Comparison of ENCODE assay signal across 8 cellular contexts in the genomic region with DNA sequence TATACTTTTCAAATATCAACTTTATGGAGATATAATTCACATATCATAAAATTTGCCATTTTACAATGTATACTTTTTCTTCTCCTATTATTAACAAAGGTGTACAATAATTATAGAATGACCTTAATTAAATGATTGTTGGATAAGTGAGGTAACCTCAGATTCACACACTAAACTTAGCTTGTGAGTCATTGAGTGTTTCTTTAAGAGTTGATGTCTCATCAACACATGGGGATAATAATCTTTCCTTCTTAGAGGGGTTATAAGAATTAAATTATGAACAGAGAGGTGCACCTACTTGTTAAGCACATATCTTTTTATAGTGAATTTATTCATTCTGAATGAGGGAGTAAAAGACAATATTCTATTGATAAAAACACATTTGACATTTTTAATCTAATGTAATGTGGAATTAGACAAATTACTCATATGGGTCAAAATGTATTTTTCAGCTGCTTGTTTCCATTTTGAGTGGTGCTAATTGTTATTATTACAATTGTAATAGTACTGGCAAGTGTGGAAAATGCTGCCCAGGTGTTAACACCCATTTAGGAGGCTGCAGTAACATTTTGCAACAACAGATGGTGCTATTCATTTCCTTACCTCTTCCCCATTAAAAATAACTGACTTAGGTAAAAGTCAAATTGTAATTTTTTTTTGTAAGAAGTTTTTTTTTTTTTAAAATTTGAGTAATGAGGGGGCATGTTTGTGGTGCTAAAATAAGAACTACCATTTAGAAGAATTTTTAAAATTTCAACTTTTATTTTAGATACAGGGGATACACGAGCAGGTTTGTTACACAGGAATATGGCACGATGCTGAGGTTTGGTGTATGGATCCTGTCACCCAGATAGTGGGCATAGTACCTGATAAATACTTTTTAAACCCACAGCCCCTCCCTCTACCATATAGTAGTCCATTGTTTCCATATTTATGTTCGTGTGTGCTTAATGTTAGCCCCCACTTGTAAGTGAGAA. TPM values are rescaled to one million over a fixed set of nuclear protein-coding genes. Genes with fewer than 3 reads are reported as not detected.
DNase-seq lines count a peak whose midpoint lies in the region; ATAC-seq, FAIRE-seq and TF ChIP-seq lines count a peak whose summit lies in the region.
"Had no signal": no experiment of that assay in that cellular context is flagged by ENCODE, and none has a peak within 500 bp of the region (broad histone marks: within the 10 kb centered on the region; RNA-seq: fewer than 3 reads in every experiment).

No MANE protein-coding gene starts in this region.

- H3K27ac ChIP-seq in HEK293 (ENCODE audit: extremely low read depth, low read depth, low read length) (no peak overlapping the region), PC-9 (no peak overlapping the region)
- H3K27ac ChIP-seq: skin epidermis had no signal

- no peaks in the 10 kb centered on the region for H3K4me1 ChIP-seq in HEK293 (ENCODE audit: control insufficient read depth, insufficient read depth, low read length)
- H3K4me1 ChIP-seq in PC-9 (replicated peaks; ENCODE audit: insufficient read depth), result no peaks in the 10 kb centered on the region

- CTCF ChIA-PET in GM10248 (lab: Yijun Ruan, JAX), result interaction anchor here (0.6 to 4.4 kb wide), 6 partner anchors 10 to 113 kb away, joined by 3 to 19 read pairs (median 3); no protein-coding TSS in a partner anchor
- CTCF ChIA-PET in HEK293 (lab: Yijun Ruan, JAX), result interaction anchor here (0.6 to 3.0 kb wide), 15 partner anchors 10 to 1369 kb away, joined by 3 to 12 read pairs (median 4); no protein-coding TSS in a partner anchor
- CTCF ChIA-PET in PC-9 (lab: Charles Lee), result no interaction called here

- FAIRE-seq in frontal cortex (lab: Jason Lieb, UNC), result peak; percentile 42

- BruUV-seq in PC-9 (replicated peaks; lab: Mats Ljungman, UMichigan), result no TSS peak

- no peaks in the 10 kb centered on the region for H3K27me3 ChIP-seq in PC-9 (ENCODE audit: insufficient read depth, low read depth)

- no peak for ATAC-seq in stimulated activated naive CD8-positive, alpha-beta T cell treated with anti-CD3 and anti-CD28 coated beads, Interleukin-15, amount 100 ng/mL, for 72 hours

- no peaks in the 10 kb centered on the region for H3K36me3 ChIP-seq in HEK293 (ENCODE audit: control insufficient read depth in 2 of 2, insufficient read depth in 1 of 2, low read length in 2 of 2)
- H3K36me3 ChIP-seq in PC-9 (ENCODE audit: low read depth), result no peaks in the 10 kb centered on the region

- intact Hi-C loops in PC-9 (cut with micrococcal nuclease; ENCODE audit: unreplicated experiment), result loop anchor here (1.0 to 2.0 kb wide), 3 partner anchors 88 to 424 kb away; no protein-coding TSS in a partner anchor

- no peaks in the 10 kb centered on the region for H4K20me1 ChIP-seq in PC-9 (ENCODE audit: insufficient read depth)

- H3K9me3 ChIP-seq in HEK293 (ENCODE audit: control insufficient read depth, insufficient read depth, low read depth, low read length) (no peaks in the 10 kb centered on the region), PC-9 (ENCODE audit: insufficient read depth, low read depth) (no peaks in the 10 kb centered on the region)

- TF ChIP-seq CTCF in GM10248 (IDR thresholded peaks at IDR 0.05; ENCODE audit: control extremely low read depth, extremely low read depth, low read depth, missing control alignments), result peak; percentile 63
- TF ChIP-seq CTCF in HEK293 (tag by site-specific recombination; IDR thresholded peaks at IDR 0.05), result no peak
- TF ChIP-seq CTCF in PC-9 (conservative IDR thresholded peaks at IDR 0.05), result peak; percentile 82

- H3K79me2 ChIP-seq in PC-9 (ENCODE audit: low read depth), result no peaks in the 10 kb centered on the region

- H3K27me3 Mint-ChIP-seq in stimulated activated naive CD8-positive, alpha-beta T cell treated with anti-CD3 and anti-CD28 coated beads, Interleukin-15, amount 100 ng/mL, for 72 hours, result no peaks in the 10 kb centered on the region

- peak overlapping the region; percentile 60; the same call in 1 of the 2 replicates for H2AFZ ChIP-seq in PC-9

- H3K4me2 ChIP-seq in PC-9, result no peak overlapping the region

- H3K4me1 Mint-ChIP-seq in stimulated activated naive CD8-positive, alpha-beta T cell treated with anti-CD3 and anti-CD28 coated beads, Interleukin-15, amount 100 ng/mL, for 72 hours, result no peaks in the 10 kb centered on the region

- H3K4me3 ChIP-seq in HEK293 (ENCODE audit: low read depth, low read length), result no peak overlapping the region
- H3K4me3 ChIP-seq in PC-9, result no peak overlapping the region
- H3K4me3 ChIP-seq: skin epidermis had no signal

- POLR2A ChIA-PET in GM10248 (lab: Yijun Ruan, JAX), result no interaction called here
- POLR2A ChIA-PET in HEK293 (lab: Yijun Ruan, JAX), result interaction anchor here (0.5 kb wide), 1 partner anchor 114 kb away, joined by 4 read pairs; no protein-coding TSS in a partner anchor
- POLR2A ChIA-PET in PC-9 (lab: Charles Lee; ENCODE audit: unreplicated experiment), result no interaction called here

- no peaks in the 10 kb centered on the region for H3K9me3 Mint-ChIP-seq in stimulated activated naive CD8-positive, alpha-beta T cell treated with anti-CD3 and anti-CD28 coated beads, Interleukin-15, amount 100 ng/mL, for 72 hours

- H3K9me2 ChIP-seq in PC-9 (ENCODE audit: insufficient read depth), result no peaks in the 10 kb centered on the region

- no peak overlapping the region for H3K27ac Mint-ChIP-seq in stimulated activated naive CD8-positive, alpha-beta T cell treated with anti-CD3 and anti-CD28 coated beads, Interleukin-15, amount 100 ng/mL, for 72 hours

- H3F3A ChIP-seq in PC-9 (ENCODE audit: insufficient read depth, low read depth), result no peaks in the 10 kb centered on the region

- H3K4me3 Mint-ChIP-seq in stimulated activated naive CD8-positive, alpha-beta T cell treated with anti-CD3 and anti-CD28 coated beads, Interleukin-15, amount 100 ng/mL, for 72 hours, result no peak overlapping the region

- DNase-seq in GM10248 (ENCODE audit: extremely low spot score), result peak; percentile 21
- no peak for DNase-seq in PC-9
- no peak for DNase-seq in frontal cortex (ENCODE audit: low spot score in 2 of 2)
- no peak for DNase-seq in stimulated activated naive CD8-positive, alpha-beta T cell treated with anti-CD3 and anti-CD28 coated beads, Interleukin-15, amount 100 ng/mL, for 72 hours
- no peak for DNase-seq in foreskin melanocyte
- no peak for DNase-seq in C1 segment of cervical spinal cord (lab: John Stamatoyannopoulos, UW)

TF ChIP-seq in HEK293, 187 proteins besides CTCF, POLR2A, EP300 and RAD21:
- TF ChIP-seq ZNF549 (tag by site-specific recombination; IDR thresholded peaks at IDR 0.05) (peak; percentile 80), ZNF654 (tag by site-specific recombination; IDR thresholded peaks at IDR 0.05; ENCODE audit: low read depth) (peak; percentile 20; the same call in 1 of the 2 replicates), SP3 (tag by site-specific recombination; IDR thresholded peaks at IDR 0.05) (no peak)

RNA-seq across cellular contexts. Expression of a gene that starts 32.1 kb away (rescaled TPM):
- total RNA-seq in PC-9 (2021) (not detected in 2 replicates), frontal cortex (not detected)
